23 cellular contexts compared by ENCODE assay signal in the genomic region with DNA sequence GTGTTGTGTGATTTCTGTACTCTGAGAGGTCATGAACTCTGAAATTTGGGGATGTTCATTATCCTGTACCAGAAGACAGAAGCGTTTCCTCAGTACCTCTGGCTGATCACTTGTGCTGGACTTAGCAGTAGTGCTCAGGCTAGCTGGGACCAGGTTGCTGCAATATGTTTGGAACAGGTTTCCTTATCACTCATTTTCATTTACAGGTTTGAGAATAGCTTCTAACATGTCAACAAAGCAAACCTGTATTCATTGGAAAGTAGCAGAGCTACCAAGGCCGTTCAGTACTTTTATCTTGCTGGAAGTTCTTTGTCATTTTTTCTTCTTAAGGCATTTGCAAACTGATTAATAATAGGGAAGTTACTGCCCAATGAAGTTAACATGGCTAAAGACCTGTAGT.
"Had no signal": no experiment of that assay in that cellular context is flagged by ENCODE, and none has a peak within 500 bp of the region (broad histone marks: within the 10 kb centered on the region; RNA-seq: fewer than 3 reads in every experiment).

No MANE protein-coding gene starts in this region.

- H3K27ac ChIP-seq: coronary artery, esophagus muscularis mucosa, heart right ventricle, lower lobe of right lung, ovary, right lobe of liver, suprapubic skin, transverse colon, upper lobe of right lung, uterus had no signal

- ATAC-seq: heart right ventricle; left cardiac atrium; left ventricle myocardium superior; lower lobe of right lung; natural killer cell; right lobe of liver; stimulated activated naive B cell treated with anti-CD40 and anti-IgM and Interleukin-4, amounts not matched to agents 10 μg/mL and 1 μg/mL and 100 μg/mL, for 72 hours; upper lobe of right lung had no signal

- DNase-seq: dermis blood vessel endothelial cell; effector memory CD4-positive, alpha-beta T cell; foreskin melanocyte; glutamatergic neuron; heart right ventricle; hippocampal formation; left cardiac atrium; left ventricle myocardium superior; lower lobe of right lung; natural killer cell; occipital lobe; ovary; right lobe of liver; small intestine; stimulated activated CD4-positive, alpha-beta T cell treated with anti-CD3 and anti-CD28 coated beads, Interleukin-15, amount 100 ng/mL, for 24 hours; stimulated activated CD4-positive, alpha-beta T cell treated with anti-CD3 and anti-CD28 coated beads, Interleukin-2, amount 100 ng/mL, for 48 hours; stimulated activated naive B cell treated with anti-CD40 and anti-IgM and Interleukin-4, amounts not matched to agents 10 μg/mL and 1 μg/mL and 100 μg/mL, for 72 hours; transverse colon; upper lobe of right lung; uterus had no signal

- H3K4me1 ChIP-seq: heart right ventricle, lower lobe of right lung, right lobe of liver, suprapubic skin, transverse colon, upper lobe of right lung, uterus had no signal

- H3K9me3 ChIP-seq: esophagus muscularis mucosa, lower lobe of right lung, ovary, right lobe of liver, suprapubic skin, transverse colon, upper lobe of right lung, uterus had no signal

- H3K27me3 ChIP-seq: esophagus muscularis mucosa, heart right ventricle, ovary, right lobe of liver, suprapubic skin, transverse colon, upper lobe of right lung, uterus had no signal

- H3K4me3 ChIP-seq: coronary artery, esophagus muscularis mucosa, heart right ventricle, lower lobe of right lung, ovary, right lobe of liver, suprapubic skin, transverse colon, upper lobe of right lung, uterus had no signal

- H3K36me3 ChIP-seq: esophagus muscularis mucosa, heart right ventricle, lower lobe of right lung, ovary, right lobe of liver, suprapubic skin, transverse colon, upper lobe of right lung, uterus had no signal
